ENCODE assay signal across 1 cellular context in the genomic region with DNA sequence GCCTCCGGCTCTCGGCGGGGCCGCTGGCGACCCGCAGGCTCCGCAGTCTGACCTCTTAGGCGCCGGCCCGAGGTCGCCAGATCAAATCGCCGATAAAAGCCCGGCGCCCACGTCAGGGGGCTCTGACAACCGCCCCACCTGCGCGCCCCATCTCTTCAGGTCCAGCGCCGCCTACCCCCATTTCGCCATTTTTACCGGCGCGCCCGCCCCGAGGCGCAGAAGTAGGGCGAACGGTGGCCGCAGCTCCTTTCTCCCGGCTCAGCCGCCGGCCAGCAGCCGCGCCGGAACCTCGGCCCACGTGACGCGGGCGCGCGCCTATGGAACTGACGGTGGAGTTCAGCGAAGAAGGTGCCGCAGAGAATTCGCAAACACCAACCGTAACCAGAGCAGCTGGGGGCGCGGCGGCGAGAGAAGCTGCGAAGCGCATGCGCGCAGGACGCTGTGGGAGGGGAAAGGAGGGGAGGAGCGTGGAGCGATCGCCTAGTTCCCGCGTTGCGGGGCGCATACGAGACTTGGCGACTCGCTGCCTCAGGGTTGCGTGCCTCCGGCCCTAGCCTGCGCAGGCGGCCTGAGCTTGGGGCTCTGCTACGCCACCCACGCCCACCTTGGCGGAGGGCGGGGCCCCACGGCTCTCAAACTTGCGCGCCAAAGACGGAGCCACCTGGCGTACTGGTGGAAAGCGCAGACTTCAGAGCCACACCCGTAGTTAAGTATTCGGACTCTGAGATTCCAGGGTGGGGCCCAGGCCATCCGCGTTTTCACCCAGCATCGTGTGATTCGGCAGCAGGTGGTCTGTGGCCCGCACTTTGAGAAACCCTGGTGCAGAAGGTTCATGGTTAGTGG.
TF ChIP-seq lines count a peak whose summit lies in the region.

TRIM37 (minus strand) TSS at position 418 of the 843 bp plus-strand sequence. CDS start 419 bp downstream, outside the sequence.

TF ChIP-seq in HepG2, 621 proteins besides CTCF, POLR2A, EP300 and RAD21 (continued from another document and continues in another):
- no peak for TF ChIP-seq BRCA1 (CRISPR knock-in tag; IDR thresholded peaks at IDR 0.05)
- no peak for TF ChIP-seq SRSF9 (IDR thresholded peaks at IDR 0.05; ENCODE audit: borderline replicate concordance, insufficient read depth, low read depth, low read length, poor library complexity, severe bottlenecking)
- TF ChIP-seq JUN (CRISPR knock-in tag; IDR thresholded peaks at IDR 0.05), result peak; percentile 64; the same call in 1 of the 2 replicates
- 0 out of 2 replicates have a peak, but pooled peaks have one; percentile 85 for TF ChIP-seq ZNF672 (CRISPR knock-in tag; IDR thresholded peaks at IDR 0.05)
- peak; percentile 100 for TF ChIP-seq MXI1 (IDR thresholded peaks at IDR 0.05; ENCODE audit: borderline replicate concordance, low read depth, low read length)
- no peak for TF ChIP-seq JDP2 (CRISPR knock-in tag; IDR thresholded peaks at IDR 0.05; ENCODE audit: borderline replicate concordance)
- TF ChIP-seq ZNF569 (CRISPR knock-in tag; IDR thresholded peaks at IDR 0.05; ENCODE audit: borderline replicate concordance), result peak; percentile 95
- TF ChIP-seq, protein P1, sequence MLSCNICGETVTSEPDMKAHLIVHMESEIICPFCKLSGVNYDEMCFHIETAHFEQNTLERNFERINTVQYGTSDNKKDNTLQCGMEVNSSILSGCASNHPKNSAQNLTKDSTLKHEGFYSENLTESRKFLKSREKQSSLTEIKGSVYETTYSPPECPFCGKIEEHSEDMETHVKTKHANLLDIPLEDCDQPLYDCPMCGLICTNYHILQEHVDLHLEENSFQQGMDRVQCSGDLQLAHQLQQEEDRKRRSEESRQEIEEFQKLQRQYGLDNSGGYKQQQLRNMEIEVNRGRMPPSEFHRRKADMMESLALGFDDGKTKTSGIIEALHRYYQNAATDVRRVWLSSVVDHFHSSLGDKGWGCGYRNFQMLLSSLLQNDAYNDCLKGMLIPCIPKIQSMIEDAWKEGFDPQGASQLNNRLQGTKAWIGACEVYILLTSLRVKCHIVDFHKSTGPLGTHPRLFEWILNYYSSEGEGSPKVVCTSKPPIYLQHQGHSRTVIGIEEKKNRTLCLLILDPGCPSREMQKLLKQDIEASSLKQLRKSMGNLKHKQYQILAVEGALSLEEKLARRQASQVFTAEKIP (CRISPR knock-in tag; IDR thresholded peaks at IDR 0.05; ENCODE audit: borderline replicate concordance), result no peak
- peak; percentile 95 for TF ChIP-seq KDM2A (CRISPR knock-in tag; IDR thresholded peaks at IDR 0.05; ENCODE audit: borderline replicate concordance, low read depth)
- TF ChIP-seq SNRNP70 (IDR thresholded peaks at IDR 0.05; ENCODE audit: low read depth, low read length), result no peak
- peak; percentile 92 for TF ChIP-seq MYC (CRISPR knock-in tag; IDR thresholded peaks at IDR 0.05; ENCODE audit: borderline replicate concordance)
- TF ChIP-seq, protein P2, sequence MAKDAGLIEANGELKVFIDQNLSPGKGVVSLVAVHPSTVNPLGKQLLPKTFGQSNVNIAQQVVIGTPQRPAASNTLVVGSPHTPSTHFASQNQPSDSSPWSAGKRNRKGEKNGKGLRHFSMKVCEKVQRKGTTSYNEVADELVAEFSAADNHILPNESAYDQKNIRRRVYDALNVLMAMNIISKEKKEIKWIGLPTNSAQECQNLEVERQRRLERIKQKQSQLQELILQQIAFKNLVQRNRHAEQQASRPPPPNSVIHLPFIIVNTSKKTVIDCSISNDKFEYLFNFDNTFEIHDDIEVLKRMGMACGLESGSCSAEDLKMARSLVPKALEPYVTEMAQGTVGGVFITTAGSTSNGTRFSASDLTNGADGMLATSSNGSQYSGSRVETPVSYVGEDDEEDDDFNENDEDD (CRISPR knock-in tag; IDR thresholded peaks at IDR 0.05; ENCODE audit: borderline replicate concordance), result peak; percentile 98
- peak; percentile 58 for TF ChIP-seq MTA1 (CRISPR knock-in tag; IDR thresholded peaks at IDR 0.05; ENCODE audit: borderline replicate concordance)
- TF ChIP-seq ZNF749 (CRISPR knock-in tag; IDR thresholded peaks at IDR 0.05; ENCODE audit: borderline replicate concordance), result peak; percentile 26; the same call in 1 of the 2 replicates
- TF ChIP-seq HDAC1 (CRISPR knock-in tag; IDR thresholded peaks at IDR 0.05), result peak; percentile 99
- no peak for TF ChIP-seq HNF4G (IDR thresholded peaks at IDR 0.05; ENCODE audit: borderline replicate concordance, low read depth, low read length)
- peak; percentile 19; the same call in 1 of the 2 replicates for TF ChIP-seq HNF4G (CRISPR knock-in tag; IDR thresholded peaks at IDR 0.05; ENCODE audit: borderline replicate concordance, low read depth)
- peak; percentile 91 for TF ChIP-seq SALL1 (CRISPR knock-in tag; IDR thresholded peaks at IDR 0.05)
- peak; percentile 36; the same call in 1 of the 2 replicates for TF ChIP-seq ONECUT2 (CRISPR knock-in tag; IDR thresholded peaks at IDR 0.05)
- TF ChIP-seq ZBTB42 (CRISPR knock-in tag; IDR thresholded peaks at IDR 0.05), result peak; percentile 90
- TF ChIP-seq, protein P3, sequence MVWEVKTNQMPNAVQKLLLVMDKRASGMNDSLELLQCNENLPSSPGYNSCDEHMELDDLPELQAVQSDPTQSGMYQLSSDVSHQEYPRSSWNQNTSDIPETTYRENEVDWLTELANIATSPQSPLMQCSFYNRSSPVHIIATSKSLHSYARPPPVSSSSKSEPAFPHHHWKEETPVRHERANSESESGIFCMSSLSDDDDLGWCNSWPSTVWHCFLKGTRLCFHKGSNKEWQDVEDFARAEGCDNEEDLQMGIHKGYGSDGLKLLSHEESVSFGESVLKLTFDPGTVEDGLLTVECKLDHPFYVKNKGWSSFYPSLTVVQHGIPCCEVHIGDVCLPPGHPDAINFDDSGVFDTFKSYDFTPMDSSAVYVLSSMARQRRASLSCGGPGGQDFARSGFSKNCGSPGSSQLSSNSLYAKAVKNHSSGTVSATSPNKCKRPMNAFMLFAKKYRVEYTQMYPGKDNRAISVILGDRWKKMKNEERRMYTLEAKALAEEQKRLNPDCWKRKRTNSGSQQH (CRISPR knock-in tag; IDR thresholded peaks at IDR 0.05; ENCODE audit: low read depth), result peak; percentile 98; the same call in 1 of the 2 replicates
- peak; percentile 23; the same call in 1 of the 2 replicates for TF ChIP-seq ZNF337 (CRISPR knock-in tag; IDR thresholded peaks at IDR 0.05; ENCODE audit: borderline replicate concordance, low read depth)
- no peak for TF ChIP-seq PPARG (CRISPR knock-in tag; conservative IDR thresholded peaks at IDR 0.05)
- TF ChIP-seq ZNF329 (CRISPR knock-in tag; IDR thresholded peaks at IDR 0.05; ENCODE audit: low read depth), result 0 out of 2 replicates have a peak, but pooled peaks have one; percentile 18
- no peak for TF ChIP-seq AKAP8 (CRISPR knock-in tag; IDR thresholded peaks at IDR 0.05)
- no peak for TF ChIP-seq ZKSCAN5 (CRISPR knock-in tag; IDR thresholded peaks at IDR 0.05)
- no peak for TF ChIP-seq HMGA1 (CRISPR knock-in tag; conservative IDR thresholded peaks at IDR 0.05)
- TF ChIP-seq MTA3 (CRISPR knock-in tag; IDR thresholded peaks at IDR 0.05), result no peak
- peak; percentile 96; the same call in 1 of the 2 replicates for TF ChIP-seq ZNF589 (CRISPR knock-in tag; conservative IDR thresholded peaks at IDR 0.05)
- TF ChIP-seq ISX (CRISPR knock-in tag; conservative IDR thresholded peaks at IDR 0.05), result 0 out of 2 replicates have a peak, but pooled peaks have one; percentile 89
- no peak for TF ChIP-seq CCAR2 (optimal IDR thresholded peaks at IDR 0.05; ENCODE audit: low read depth, low read length)
- peak; percentile 70 for TF ChIP-seq ETV5 (CRISPR knock-in tag; IDR thresholded peaks at IDR 0.05; ENCODE audit: borderline replicate concordance)
- 0 out of 2 replicates have a peak, but pooled peaks have one; percentile 29 for TF ChIP-seq ZNF549 (CRISPR knock-in tag; IDR thresholded peaks at IDR 0.05)
- no peak for TF ChIP-seq ZBTB44 (CRISPR knock-in tag; IDR thresholded peaks at IDR 0.05)
- 0 out of 2 replicates have a peak, but pooled peaks have one; percentile 70 for TF ChIP-seq DMTF1 (CRISPR knock-in tag; IDR thresholded peaks at IDR 0.05)
- no peak for TF ChIP-seq ZNF367 (CRISPR knock-in tag; IDR thresholded peaks at IDR 0.05; ENCODE audit: borderline replicate concordance)
- TF ChIP-seq ZFAT (CRISPR knock-in tag; conservative IDR thresholded peaks at IDR 0.05), result no peak
- TF ChIP-seq, protein P4, sequence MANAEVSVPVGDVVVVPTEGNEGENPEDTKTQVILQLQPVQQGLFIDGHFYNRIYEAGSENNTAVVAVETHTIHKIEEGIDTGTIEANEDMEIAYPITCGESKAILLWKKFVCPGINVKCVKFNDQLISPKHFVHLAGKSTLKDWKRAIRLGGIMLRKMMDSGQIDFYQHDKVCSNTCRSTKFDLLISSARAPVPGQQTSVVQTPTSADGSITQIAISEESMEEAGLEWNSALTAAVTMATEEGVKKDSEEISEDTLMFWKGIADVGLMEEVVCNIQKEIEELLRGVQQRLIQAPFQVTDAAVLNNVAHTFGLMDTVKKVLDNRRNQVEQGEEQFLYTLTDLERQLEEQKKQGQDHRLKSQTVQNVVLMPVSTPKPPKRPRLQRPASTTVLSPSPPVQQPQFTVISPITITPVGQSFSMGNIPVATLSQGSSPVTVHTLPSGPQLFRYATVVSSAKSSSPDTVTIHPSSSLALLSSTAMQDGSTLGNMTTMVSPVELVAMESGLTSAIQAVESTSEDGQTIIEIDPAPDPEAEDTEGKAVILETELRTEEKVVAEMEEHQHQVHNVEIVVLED (CRISPR knock-in tag; IDR thresholded peaks at IDR 0.05; ENCODE audit: borderline replicate concordance), result peak; percentile 95
- TF ChIP-seq, protein P5, sequence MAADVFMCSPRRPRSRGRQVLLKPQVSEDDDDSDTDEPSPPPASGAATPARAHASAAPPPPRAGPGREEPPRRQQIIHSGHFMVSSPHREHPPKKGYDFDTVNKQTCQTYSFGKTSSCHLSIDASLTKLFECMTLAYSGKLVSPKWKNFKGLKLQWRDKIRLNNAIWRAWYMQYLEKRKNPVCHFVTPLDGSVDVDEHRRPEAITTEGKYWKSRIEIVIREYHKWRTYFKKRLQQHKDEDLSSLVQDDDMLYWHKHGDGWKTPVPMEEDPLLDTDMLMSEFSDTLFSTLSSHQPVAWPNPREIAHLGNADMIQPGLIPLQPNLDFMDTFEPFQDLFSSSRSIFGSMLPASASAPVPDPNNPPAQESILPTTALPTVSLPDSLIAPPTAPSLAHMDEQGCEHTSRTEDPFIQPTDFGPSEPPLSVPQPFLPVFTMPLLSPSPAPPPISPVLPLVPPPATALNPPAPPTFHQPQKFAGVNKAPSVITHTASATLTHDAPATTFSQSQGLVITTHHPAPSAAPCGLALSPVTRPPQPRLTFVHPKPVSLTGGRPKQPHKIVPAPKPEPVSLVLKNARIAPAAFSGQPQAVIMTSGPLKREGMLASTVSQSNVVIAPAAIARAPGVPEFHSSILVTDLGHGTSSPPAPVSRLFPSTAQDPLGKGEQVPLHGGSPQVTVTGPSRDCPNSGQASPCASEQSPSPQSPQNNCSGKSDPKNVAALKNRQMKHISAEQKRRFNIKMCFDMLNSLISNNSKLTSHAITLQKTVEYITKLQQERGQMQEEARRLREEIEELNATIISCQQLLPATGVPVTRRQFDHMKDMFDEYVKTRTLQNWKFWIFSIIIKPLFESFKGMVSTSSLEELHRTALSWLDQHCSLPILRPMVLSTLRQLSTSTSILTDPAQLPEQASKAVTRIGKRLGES (CRISPR knock-in tag; IDR thresholded peaks at IDR 0.05; ENCODE audit: borderline replicate concordance), result no peak; the same call in 1 of the 2 replicates
- TF ChIP-seq ZNF33A (CRISPR knock-in tag; IDR thresholded peaks at IDR 0.05; ENCODE audit: borderline replicate concordance), result no peak
- no peak; the same call in 1 of the 2 replicates for TF ChIP-seq ZKSCAN8 (CRISPR knock-in tag; IDR thresholded peaks at IDR 0.05; ENCODE audit: borderline replicate concordance)
- TF ChIP-seq, protein P6, sequence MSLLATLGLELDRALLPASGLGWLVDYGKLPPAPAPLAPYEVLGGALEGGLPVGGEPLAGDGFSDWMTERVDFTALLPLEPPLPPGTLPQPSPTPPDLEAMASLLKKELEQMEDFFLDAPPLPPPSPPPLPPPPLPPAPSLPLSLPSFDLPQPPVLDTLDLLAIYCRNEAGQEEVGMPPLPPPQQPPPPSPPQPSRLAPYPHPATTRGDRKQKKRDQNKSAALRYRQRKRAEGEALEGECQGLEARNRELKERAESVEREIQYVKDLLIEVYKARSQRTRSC (CRISPR knock-in tag; IDR thresholded peaks at IDR 0.05; ENCODE audit: low read depth), result no peak
- no peak for TF ChIP-seq TCF12 (IDR thresholded peaks at IDR 0.05)
- no peak for TF ChIP-seq TCF12 (CRISPR knock-in tag; IDR thresholded peaks at IDR 0.05)
- TF ChIP-seq, protein P7, sequence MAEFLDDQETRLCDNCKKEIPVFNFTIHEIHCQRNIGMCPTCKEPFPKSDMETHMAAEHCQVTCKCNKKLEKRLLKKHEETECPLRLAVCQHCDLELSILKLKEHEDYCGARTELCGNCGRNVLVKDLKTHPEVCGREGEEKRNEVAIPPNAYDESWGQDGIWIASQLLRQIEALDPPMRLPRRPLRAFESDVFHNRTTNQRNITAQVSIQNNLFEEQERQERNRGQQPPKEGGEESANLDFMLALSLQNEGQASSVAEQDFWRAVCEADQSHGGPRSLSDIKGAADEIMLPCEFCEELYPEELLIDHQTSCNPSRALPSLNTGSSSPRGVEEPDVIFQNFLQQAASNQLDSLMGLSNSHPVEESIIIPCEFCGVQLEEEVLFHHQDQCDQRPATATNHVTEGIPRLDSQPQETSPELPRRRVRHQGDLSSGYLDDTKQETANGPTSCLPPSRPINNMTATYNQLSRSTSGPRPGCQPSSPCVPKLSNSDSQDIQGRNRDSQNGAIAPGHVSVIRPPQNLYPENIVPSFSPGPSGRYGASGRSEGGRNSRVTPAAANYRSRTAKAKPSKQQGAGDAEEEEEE (CRISPR knock-in tag; IDR thresholded peaks at IDR 0.05; ENCODE audit: borderline replicate concordance), result no peak
